28 cellular contexts compared by ENCODE assay signal in genomic region chr20:57586943-57587277, GRCh38. TPM values are rescaled to one million over a fixed set of nuclear protein-coding genes. Genes with fewer than 3 reads are reported as not detected.
"Had no signal": no experiment of that assay in that cellular context is flagged by ENCODE, and none has a peak within 500 bp of the region (broad histone marks: within the 10 kb centered on the region; RNA-seq: fewer than 3 reads in every experiment).

No MANE protein-coding gene starts in this region.

- ATAC-seq: heart left ventricle; left ventricle myocardium superior; lower lobe of right lung; naive thymus-derived CD8-positive, alpha-beta T cell; stimulated activated memory B cell treated with anti-CD40 and anti-IgM and Interleukin-4, amounts not matched to agents 10 μg/mL and 1 μg/mL and 100 μg/mL, for 72 hours; stimulated activated naive CD8-positive, alpha-beta T cell treated with anti-CD3 and anti-CD28 coated beads, Interleukin-15, amount 100 ng/mL, for 72 hours had no signal

- H3K27me3 ChIP-seq: ovary, right atrium auricular region, uterus had no signal

- H3K4me3 ChIP-seq: heart left ventricle, lower lobe of right lung, ovary, right atrium auricular region, tibial nerve, uterus had no signal

- H3K27ac ChIP-seq: heart left ventricle, lower lobe of right lung, neutrophil, ovary, right atrium auricular region, tibial nerve, uterus had no signal

- H3K4me1 ChIP-seq: right atrium auricular region had no signal

- H3K9me3 ChIP-seq: neutrophil, ovary, uterus had no signal

- FAIRE-seq: small intestine had no signal

- DNase-seq: heart left ventricle; islet precursor cell; kidney glomerular epithelial cell; left cardiac atrium; left ventricle myocardium superior; lower lobe of right lung; mammary epithelial cell; mesenchymal stem cell; occipital lobe; ovary; stimulated activated CD4-positive, alpha-beta T cell treated with anti-CD3 and anti-CD28 coated beads, Interleukin-1b, Interleukin-23, amount 100 ng/mL, for 48 hours; stimulated activated CD4-positive, alpha-beta T cell treated with anti-CD3 and anti-CD28 coated beads, Interleukin-2, amount 100 ng/mL, for 48 hours; stimulated activated CD4-positive, alpha-beta T cell treated with anti-CD3 and anti-CD28 coated beads, Interleukin-4, amount 100 ng/mL, for 4 hours; stimulated activated CD8-positive, alpha-beta memory T cell treated with anti-CD3 and anti-CD28 coated beads, Interleukin-4, amount 100 ng/mL, for 48 hours; stimulated activated naive CD4-positive, alpha-beta T cell treated with Interleukin-2 at 50 U/mL for 16 hours; stimulated activated naive CD8-positive, alpha-beta T cell treated with anti-CD3 and anti-CD28 coated beads, Interleukin-15, amount 100 ng/mL, for 72 hours; uterus had no signal

- H3K36me3 ChIP-seq: heart left ventricle, lower lobe of right lung, neutrophil, ovary, right atrium auricular region, tibial nerve, uterus had no signal

RNA-seq across cellular contexts. Expression of gene PCK1, which starts 26.0 kb away (rescaled TPM):
- total RNA-seq: lower lobe of right lung; mammary epithelial cell; naive thymus-derived CD8-positive, alpha-beta T cell; neural crest cell; progenitor cell of endocrine pancreas; pulmonary artery endothelial cell had no signal
- polyA plus RNA-seq: mammary epithelial cell; naive thymus-derived CD8-positive, alpha-beta T cell had no signal

RNA-seq across cellular contexts. Expression of gene ZBP1, which starts 33.3 kb away (rescaled TPM):
- total RNA-seq: mammary epithelial cell, neural crest cell, occipital lobe, progenitor cell of endocrine pancreas, pulmonary artery endothelial cell, renal cortical epithelial cell, right atrium auricular region, temporal lobe had no signal
- polyA plus RNA-seq: mammary epithelial cell had no signal
